Comparison of ENCODE assay signal across 19 cellular contexts in genomic region chr3:104992618-104993017, GRCh38.
"Had no signal": no experiment of that assay in that cellular context is flagged by ENCODE, and none has a peak within 500 bp of the region (broad histone marks: within the 10 kb centered on the region; RNA-seq: fewer than 3 reads in every experiment).

No MANE protein-coding gene starts in this region.

- H3K4me3 ChIP-seq: cardiac muscle cell, skin epidermis, tibial nerve, uterus had no signal

- H3K27ac Mint-ChIP-seq: activated CD4-positive, alpha-beta memory T cell treated with anti-CD3 and anti-CD28 coated beads, Interleukin-2, amount 10 ng/mL, durations not matched to agents 7 days and 5 days; memory B cell; natural killer cell treated with Interleukin-12 subunit alpha and Interleukin-12 subunit beta and Interleukin-15 and Interleukin-18, amount 100 ng/mL, for 72 hours had no signal

- H3K27ac ChIP-seq: cardiac muscle cell, skin epidermis, tibial nerve, uterus had no signal

- H3K9me3 Mint-ChIP-seq: activated CD4-positive, alpha-beta memory T cell treated with anti-CD3 and anti-CD28 coated beads, Interleukin-2, amount 10 ng/mL, durations not matched to agents 7 days and 5 days; activated T-cell treated with anti-CD3 and anti-CD28 coated beads, Interleukin-2, amount 50 U/mL, for 4 hours; memory B cell; natural killer cell treated with Interleukin-12 subunit alpha and Interleukin-12 subunit beta and Interleukin-15 and Interleukin-18, amount 100 ng/mL, for 72 hours had no signal

- H3K9me3 ChIP-seq: uterus had no signal

- H3K36me3 Mint-ChIP-seq: memory B cell; natural killer cell treated with Interleukin-12 subunit alpha and Interleukin-12 subunit beta and Interleukin-15 and Interleukin-18, amount 100 ng/mL, for 72 hours had no signal

- H3K27me3 ChIP-seq: cardiac muscle cell, tibial nerve, uterus had no signal

- H3K4me1 Mint-ChIP-seq: activated CD4-positive, alpha-beta memory T cell treated with anti-CD3 and anti-CD28 coated beads, Interleukin-2, amount 10 ng/mL, durations not matched to agents 7 days and 5 days; memory B cell had no signal

- H3K4me3 Mint-ChIP-seq: activated CD4-positive, alpha-beta memory T cell treated with anti-CD3 and anti-CD28 coated beads, Interleukin-2, amount 10 ng/mL, durations not matched to agents 7 days and 5 days; activated T-cell treated with anti-CD3 and anti-CD28 coated beads, Interleukin-2, amount 50 U/mL, for 4 hours; memory B cell; natural killer cell treated with Interleukin-12 subunit alpha and Interleukin-12 subunit beta and Interleukin-15 and Interleukin-18, amount 100 ng/mL, for 72 hours had no signal

- H3K27me3 Mint-ChIP-seq: activated CD4-positive, alpha-beta memory T cell treated with anti-CD3 and anti-CD28 coated beads, Interleukin-2, amount 10 ng/mL, durations not matched to agents 7 days and 5 days; memory B cell; natural killer cell treated with Interleukin-12 subunit alpha and Interleukin-12 subunit beta and Interleukin-15 and Interleukin-18, amount 100 ng/mL, for 72 hours had no signal

- H3K4me1 ChIP-seq: tibial nerve, uterus had no signal

- H3K36me3 ChIP-seq: cardiac muscle cell, tibial nerve, uterus had no signal

- DNase-seq: activated CD4-positive, alpha-beta memory T cell treated with anti-CD3 and anti-CD28 coated beads, Interleukin-2, amount 10 ng/mL, durations not matched to agents 7 days and 5 days; activated effector memory CD4-positive, alpha-beta T cell treated with Interleukin-2 at 50 U/mL for 16 hours; activated naive CD4-positive, alpha-beta T cell treated with anti-CD3 and anti-CD28 coated beads, Interleukin-2, amount 50 U/mL, for 16 hours; activated T-cell treated with anti-CD3 and anti-CD28 coated beads, Interleukin-2, amount 50 U/mL, for 4 hours; erythroblast; hippocampal formation; left ventricle myocardium superior; occipital lobe; right cardiac atrium; stimulated activated CD4-positive, alpha-beta T cell treated with anti-CD3 and anti-CD28 coated beads, Interleukin-4, amount 100 ng/mL, for 24 hours; stimulated activated naive CD4-positive, alpha-beta T cell; substantia nigra; T1000; uterus had no signal
